ENCODE assay signal across 1 cellular context in genomic region chr10:22599636-22600228, GRCh38.
TF ChIP-seq lines count a peak whose summit lies in the region.

No MANE protein-coding gene starts in this region.

TF ChIP-seq in IMR-90, 13 proteins besides CTCF, POLR2A, EP300 and RAD21 (continued from another document):
- TF ChIP-seq RCOR1 (IDR thresholded peaks at IDR 0.05; ENCODE audit: insufficient replicate concordance, low read length) (no peak), FOS (IDR thresholded peaks at IDR 0.05; ENCODE audit: low read depth, low read length) (no peak), BHLHE40 (IDR thresholded peaks at IDR 0.05; ENCODE audit: low read depth, low read length) (no peak)
